ENCODE assay signal across 12 cellular contexts in the genomic region with DNA sequence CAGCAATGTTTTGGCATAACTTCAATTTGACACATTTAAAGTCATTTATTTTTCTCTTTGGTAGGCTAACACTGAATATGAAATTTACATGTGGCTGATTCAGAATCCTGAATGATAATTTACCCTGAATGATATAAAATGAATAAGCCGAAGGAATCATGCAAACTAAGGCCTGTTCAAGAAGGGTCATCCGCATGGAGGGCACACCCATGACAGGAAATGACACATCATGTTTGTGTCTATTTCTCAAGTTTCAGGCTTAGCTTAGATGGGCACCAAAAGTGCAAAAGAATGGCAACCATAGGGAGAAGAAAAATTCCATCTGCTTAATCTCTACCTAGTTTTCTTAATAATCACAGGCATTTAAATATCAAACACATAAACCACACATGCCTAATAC.
DNase-seq lines count a peak whose midpoint lies in the region; TF ChIP-seq lines count a peak whose summit lies in the region.
"Had no signal": no experiment of that assay in that cellular context is flagged by ENCODE, and none has a peak within 500 bp of the region (broad histone marks: within the 10 kb centered on the region; RNA-seq: fewer than 3 reads in every experiment).

No MANE protein-coding gene starts in this region.

- intact Hi-C loops in Calu3 (cut with micrococcal nuclease; ENCODE audit: unreplicated experiment): no loop called here

- no peaks in the 10 kb centered on the region for H3K27me3 ChIP-seq in mesenchymal stem cell (ENCODE audit: control insufficient read depth in 1 of 2, insufficient read depth in 1 of 2, low read length in 2 of 2)

- no peaks in the 10 kb centered on the region for H3K27me3 Mint-ChIP-seq in Calu3 (ENCODE audit: unreplicated experiment)
- H3K27me3 Mint-ChIP-seq: CD4-positive, alpha-beta T cell had no signal

- no peak overlapping the region for H3K27ac ChIP-seq in mesenchymal stem cell (ENCODE audit: low read length, poor library complexity, severe bottlenecking)

- no peak overlapping the region for H3K14ac ChIP-seq in mesenchymal stem cell (ENCODE audit: low read length in 2 of 2)

- TF ChIP-seq CTCF in cardiac fibroblast (IDR thresholded peaks at IDR 0.05; ENCODE audit: low read depth, low read length): no peak
- TF ChIP-seq CTCF in Calu3 (IDR thresholded peaks at IDR 0.05; ENCODE audit: unreplicated experiment): no peak

- H3K9me3 Mint-ChIP-seq in Calu3 (ENCODE audit: low read depth, unreplicated experiment): no peaks in the 10 kb centered on the region
- H3K9me3 Mint-ChIP-seq: CD4-positive, alpha-beta T cell had no signal

- no peak overlapping the region for H2BK15ac ChIP-seq in mesenchymal stem cell (ENCODE audit: low read depth, poor library complexity, severe bottlenecking)

- no peaks in the 10 kb centered on the region for H3K36me3 Mint-ChIP-seq in Calu3 (ENCODE audit: insufficient read depth, unreplicated experiment)

- H3K4ac ChIP-seq in mesenchymal stem cell (ENCODE audit: low read depth in 1 of 2, low read length in 2 of 2): no peak overlapping the region

- H2AFZ ChIP-seq in mesenchymal stem cell (ENCODE audit: low read depth, low read length): no peak overlapping the region

- no peaks in the 10 kb centered on the region for H3K9me3 ChIP-seq in mesenchymal stem cell (ENCODE audit: control insufficient read depth, low read length)

- H3K4me1 ChIP-seq in mesenchymal stem cell (ENCODE audit: control insufficient read depth, insufficient read depth, low read depth, low read length): peaks cover 6% of the 10 kb centered on the region

- BruUV-seq in Calu3 (replicated peaks; lab: Mats Ljungman, UMichigan): no TSS peak

- peaks cover 7% of the 10 kb centered on the region for H3K79me1 ChIP-seq in mesenchymal stem cell (replicated peaks; ENCODE audit: low read length, poor library complexity, severe bottlenecking)

- CTCF ChIA-PET in Calu3 (lab: Charles Lee): no interaction called here

- no peaks in the 10 kb centered on the region for H3K4me1 Mint-ChIP-seq in Calu3 (ENCODE audit: low read depth, unreplicated experiment)

- H2BK120ac ChIP-seq in mesenchymal stem cell (ENCODE audit: low read depth, low read length): no peak overlapping the region

- no peak overlapping the region for H3K27ac Mint-ChIP-seq in Calu3 (ENCODE audit: unreplicated experiment)
- H3K27ac Mint-ChIP-seq: CD4-positive, alpha-beta T cell had no signal

- H4K8ac ChIP-seq in mesenchymal stem cell (ENCODE audit: low read length): no peak overlapping the region

- H3K18ac ChIP-seq in mesenchymal stem cell (ENCODE audit: low read depth in 1 of 2, low read length in 2 of 2): no peak overlapping the region

- no peak overlapping the region for H2BK12ac ChIP-seq in mesenchymal stem cell (ENCODE audit: low read length in 2 of 2)

- H3K4me3 Mint-ChIP-seq in Calu3 (ENCODE audit: low read depth, unreplicated experiment): no peak overlapping the region
- H3K4me3 Mint-ChIP-seq: CD4-positive, alpha-beta T cell had no signal

- peaks cover 23 to 92% of the 10 kb centered on the region in 2 experiments for H3K36me3 ChIP-seq in mesenchymal stem cell (ENCODE audit: control insufficient read depth in 1 of 2, insufficient read depth in 2 of 2, low read depth in 1 of 2, low read length in 2 of 2)

- H4K91ac ChIP-seq in mesenchymal stem cell (ENCODE audit: low read length): no peak overlapping the region

- 23% methylated on average over 2 of the region's 2 CpGs for WGBS in mesenchymal stem cell

- DNase-seq in GM04504 (ENCODE audit: low read depth) (peak; percentile 28), NCI-H460 (ENCODE audit: extremely low read depth, low read depth) (peak; percentile 30), cardiac fibroblast (ENCODE audit: low read depth in 2 of 2) (peak; percentile 49 to 82), mesenchymal stem cell (peak; percentile 65), C1 segment of cervical spinal cord (lab: John Stamatoyannopoulos, UW) (no peak), SIG-M5 (lab: John Stamatoyannopoulos, UW) (no peak), cerebellar nuclear complex (lab: John Stamatoyannopoulos, UW) (no peak), Calu3 (no peak)
- DNase-seq: activated CD4-positive, alpha-beta T cell treated with anti-CD3 and anti-CD28 coated beads for 1 hour; CD4-positive, alpha-beta T cell; NCI-H1694 treated with DMSO at 0.1 percent for 48 hours; NCI-H69 had no signal

- no peak overlapping the region for H3K4me2 ChIP-seq in mesenchymal stem cell (ENCODE audit: low read length, poor library complexity, severe bottlenecking)

- H3K9ac ChIP-seq in mesenchymal stem cell (ENCODE audit: low read length): peak overlapping the region; percentile 56

- H3K23ac ChIP-seq in mesenchymal stem cell (ENCODE audit: low read length in 2 of 2): no peak overlapping the region

- no peak overlapping the region for H2BK5ac ChIP-seq in mesenchymal stem cell (ENCODE audit: low read depth, low read length, poor library complexity, severe bottlenecking)

- no peak overlapping the region for H3K4me3 ChIP-seq in cardiac fibroblast (replicated peaks in 1 of 2; ENCODE audit: low read depth in 2 of 2, low read length in 2 of 2)
- no peak overlapping the region for H3K4me3 ChIP-seq in mesenchymal stem cell (ENCODE audit: insufficient read depth in 1 of 2, low read depth in 1 of 2, low read length in 2 of 2)

- no peak overlapping the region for H2AK5ac ChIP-seq in mesenchymal stem cell (ENCODE audit: low read length, severe bottlenecking)

Comparison
In these comparisons a context has a peak if more than half of its experiments do, and no peak if none do; other contexts are left out.
1. DNase-seq: peak in GM04504 (single experiment), NCI-H460 (single experiment), cardiac fibroblast (2 of 2) and mesenchymal stem cell (single experiment); none in C1 segment of cervical spinal cord (0 of 14), SIG-M5 (single experiment), cerebellar nuclear complex (0 of 2) and Calu3 (single experiment).